In the genomic region with DNA sequence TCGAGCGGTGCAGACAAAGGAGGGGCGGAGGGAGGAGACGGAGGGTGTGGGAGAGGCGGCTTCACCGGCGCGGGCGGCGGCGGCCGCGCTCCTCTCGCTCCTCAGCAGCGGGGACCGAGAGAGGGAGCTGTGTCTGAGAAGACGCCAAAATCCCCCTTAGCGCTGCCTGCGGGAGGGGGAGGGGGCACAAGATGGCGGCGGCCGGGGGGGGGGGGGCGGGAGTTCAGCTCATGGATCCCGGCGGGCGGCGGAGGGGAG, we compare ENCODE assay signal across 8 cellular contexts. TPM values are rescaled to one million over a fixed set of nuclear protein-coding genes. Genes with fewer than 3 reads are reported as not detected.
A peak's percentile ranks its signal among the peaks of the same experiment; 100 is the strongest.
DNase-seq lines count a peak whose midpoint lies in the region; ATAC-seq and TF ChIP-seq lines count a peak whose summit lies in the region.

No MANE protein-coding gene starts in this region.

- no peak for DNase-seq in activated CD8-positive, alpha-beta memory T cell treated with anti-CD3 and anti-CD28 coated beads, Interleukin-2, amount 10 ng/mL, durations not matched to agents 7 days and 5 days
- DNase-seq in activated CD8-positive, alpha-beta memory T cell treated with anti-CD3 and anti-CD28 coated beads, Interleukin-2, amount 50 U/mL, for 4 hours: no peak
- DNase-seq in activated B cell treated with CpG ODN at 0.5 μM for 24 hours (no peak), foreskin keratinocyte (no peak), prostate gland (ENCODE audit: low spot score) (no peak), cerebellar cortex (ENCODE audit: low spot score) (no peak), EL (no peak)

- H3K27ac ChIP-seq in foreskin keratinocyte: peak overlapping the region; percentile 93
- H3K27ac ChIP-seq in prostate gland: peak overlapping the region; percentile 98

- TF ChIP-seq POLR2A in prostate gland (IDR thresholded peaks at IDR 0.05): no peak

- H3K4me3 ChIP-seq in prostate gland: peak overlapping the region; percentile 78 to 89

- intact Hi-C loops in activated B cell treated with CpG ODN at 0.5 μM for 24 hours (cut with micrococcal nuclease) (loop anchor here (1.0 kb wide), 4 partner anchors 27 to 421 kb away; partner anchors contain the start of genes DPM1, MOCS3, PARD6B and PTPN1), prostate gland (cut with DNase I) (no loop called here)

- H3K27me3 ChIP-seq in foreskin keratinocyte (no peaks in the 10 kb centered on the region), prostate gland (replicated peaks; ENCODE audit: insufficient read depth) (no peaks in the 10 kb centered on the region)

- CTCF ChIA-PET in activated CD8-positive, alpha-beta memory T cell treated with anti-CD3 and anti-CD28 coated beads, Interleukin-2, amount 10 ng/mL, durations not matched to agents 7 days and 5 days (lab: Charles Lee): interaction anchor here (0.9 to 13.3 kb wide), 18 partner anchors 8 to 182 kb away, joined by 3 to 350 read pairs (median 5); partner anchors contain the start of genes BCAS4, DPM1 and MOCS3
- CTCF ChIA-PET in activated B cell treated with CpG ODN at 0.5 μM for 24 hours (lab: Charles Lee): interaction anchor here (0.6 to 9.0 kb wide), 12 partner anchors 12 to 693 kb away, joined by 3 to 231 read pairs (median 4); partner anchors contain the start of genes BCAS4, DPM1 and MOCS3

- peak overlapping the region; percentile 94 for H3K27ac Mint-ChIP-seq in activated CD8-positive, alpha-beta memory T cell treated with anti-CD3 and anti-CD28 coated beads, Interleukin-2, amount 10 ng/mL, durations not matched to agents 7 days and 5 days
- peak overlapping the region; percentile 97 for H3K27ac Mint-ChIP-seq in activated B cell treated with CpG ODN at 0.5 μM for 24 hours

- H3K4me3 Mint-ChIP-seq in activated CD8-positive, alpha-beta memory T cell treated with anti-CD3 and anti-CD28 coated beads, Interleukin-2, amount 10 ng/mL, durations not matched to agents 7 days and 5 days: peak overlapping the region; percentile 95
- H3K4me3 Mint-ChIP-seq in activated B cell treated with CpG ODN at 0.5 μM for 24 hours: peak overlapping the region; percentile 91

- TF ChIP-seq CTCF in activated B cell treated with CpG ODN at 0.5 μM for 24 hours (IDR thresholded peaks at IDR 0.05): no peak
- TF ChIP-seq CTCF in foreskin keratinocyte (conservative IDR thresholded peaks at IDR 0.05): no peak
- no peak for TF ChIP-seq CTCF in prostate gland (IDR thresholded peaks at IDR 0.05)

- H3K27me3 Mint-ChIP-seq in activated CD8-positive, alpha-beta memory T cell treated with anti-CD3 and anti-CD28 coated beads, Interleukin-2, amount 10 ng/mL, durations not matched to agents 7 days and 5 days: no peaks in the 10 kb centered on the region
- H3K27me3 Mint-ChIP-seq in activated B cell treated with CpG ODN at 0.5 μM for 24 hours: no peaks in the 10 kb centered on the region

- peaks cover 54% of the 10 kb centered on the region for H3K36me3 Mint-ChIP-seq in activated CD8-positive, alpha-beta memory T cell treated with anti-CD3 and anti-CD28 coated beads, Interleukin-2, amount 10 ng/mL, durations not matched to agents 7 days and 5 days
- peaks cover 56% of the 10 kb centered on the region for H3K36me3 Mint-ChIP-seq in activated B cell treated with CpG ODN at 0.5 μM for 24 hours (ENCODE audit: low read depth)

- H3K9me3 ChIP-seq in prostate gland: no peaks in the 10 kb centered on the region

- peaks cover 47% of the 10 kb centered on the region for H3K4me1 Mint-ChIP-seq in activated CD8-positive, alpha-beta memory T cell treated with anti-CD3 and anti-CD28 coated beads, Interleukin-2, amount 10 ng/mL, durations not matched to agents 7 days and 5 days
- H3K4me1 Mint-ChIP-seq in activated B cell treated with CpG ODN at 0.5 μM for 24 hours: peaks cover 40% of the 10 kb centered on the region

- no peaks in the 10 kb centered on the region for H3K36me3 ChIP-seq in prostate gland

- 2% methylated on average over 15 of the region's 27 CpGs for WGBS in prostate gland

- POLR2A ChIA-PET in activated B cell treated with CpG ODN at 0.5 μM for 24 hours (lab: Charles Lee): interaction anchor here (0.5 to 6.8 kb wide), 32 partner anchors 8 to 1643 kb away, joined by 3 to 364 read pairs (median 6); partner anchors contain the start of genes BCAS4, DPM1, MOCS3 and NFATC2

- no peaks in the 10 kb centered on the region for H3K9me3 Mint-ChIP-seq in activated CD8-positive, alpha-beta memory T cell treated with anti-CD3 and anti-CD28 coated beads, Interleukin-2, amount 10 ng/mL, durations not matched to agents 7 days and 5 days (ENCODE audit: low read depth)
- no peaks in the 10 kb centered on the region for H3K9me3 Mint-ChIP-seq in activated B cell treated with CpG ODN at 0.5 μM for 24 hours

- peak; percentile 31 for ATAC-seq in activated CD8-positive, alpha-beta memory T cell treated with anti-CD3 and anti-CD28 coated beads, Interleukin-2, amount 10 ng/mL, durations not matched to agents 7 days and 5 days
- peak; percentile 9 for ATAC-seq in HG03095 (IDR thresholded peaks at IDR 0.05; ENCODE audit: unreplicated experiment)
- peak; percentile 45 for ATAC-seq in activated B cell treated with CpG ODN at 0.5 μM for 24 hours (ENCODE audit: low read depth)
- peak; percentile 13 for ATAC-seq in foreskin keratinocyte

- H3K4me1 ChIP-seq in foreskin keratinocyte (peaks cover 25% of the 10 kb centered on the region), prostate gland (replicated peaks) (peaks cover 5% of the 10 kb centered on the region)

RNA-seq across cellular contexts. Expression of gene ADNP, which starts 0.3 kb away (rescaled TPM):
- 10 to 100 TPM; 66.1 to 81.2 TPM for total RNA-seq in activated CD8-positive, alpha-beta memory T cell treated with anti-CD3 and anti-CD28 coated beads, Interleukin-2, amount 10 ng/mL, durations not matched to agents 7 days and 5 days
- total RNA-seq in activated B cell treated with CpG ODN at 0.5 μM for 24 hours (89.4 and 99.3 TPM in 2 replicates), foreskin keratinocyte (49.1 and 50.0 TPM in 2 replicates), prostate gland (10 to 100 TPM; 46.8 to 84.7 TPM)
- polyA plus RNA-seq in foreskin keratinocyte: 17.3 and 21.5 TPM in 2 replicates

RNA-seq across cellular contexts. Expression of gene DPM1, which starts 27.4 kb away (rescaled TPM):
- 10 to 100 TPM; 51.8 to 62.8 TPM for total RNA-seq in activated CD8-positive, alpha-beta memory T cell treated with anti-CD3 and anti-CD28 coated beads, Interleukin-2, amount 10 ng/mL, durations not matched to agents 7 days and 5 days
- total RNA-seq in activated B cell treated with CpG ODN at 0.5 μM for 24 hours: 39.8 and 41.2 TPM in 2 replicates
- 74.5 and 78.3 TPM in 2 replicates for total RNA-seq in foreskin keratinocyte
- 76.7 and 84.2 TPM in 2 replicates for polyA plus RNA-seq in foreskin keratinocyte
- 10 to 100 TPM; 31.6 to 61.6 TPM for total RNA-seq in prostate gland

RNA-seq across cellular contexts. Expression of gene MOCS3, which starts 27.6 kb away (rescaled TPM):
- total RNA-seq in activated CD8-positive, alpha-beta memory T cell treated with anti-CD3 and anti-CD28 coated beads, Interleukin-2, amount 10 ng/mL, durations not matched to agents 7 days and 5 days: 1 to 10 TPM; 4.6 to 6.1 TPM
- total RNA-seq in activated B cell treated with CpG ODN at 0.5 μM for 24 hours: 7.5 and 8.1 TPM in 2 replicates
- total RNA-seq in foreskin keratinocyte: 6.7 and 6.8 TPM in 2 replicates
- polyA plus RNA-seq in foreskin keratinocyte: 3.8 and 4.2 TPM in 2 replicates
- total RNA-seq in prostate gland: 1 to 10 TPM; 6.6 to 7.9 TPM
